In genomic region chr14:68928770-68929550, GRCh38 we compare ENCODE assay signal across 12 cellular contexts. TPM values are rescaled to one million over a fixed set of nuclear protein-coding genes. Genes with fewer than 3 reads are reported as not detected.
A peak's percentile ranks its signal among the peaks of the same experiment; 100 is the strongest.
DNase-seq lines count a peak whose midpoint lies in the region; ATAC-seq and TF ChIP-seq lines count a peak whose summit lies in the region.
"Had no signal": no experiment of that assay in that cellular context is flagged by ENCODE, and none has a peak within 500 bp of the region (broad histone marks: within the 10 kb centered on the region; RNA-seq: fewer than 3 reads in every experiment).

No MANE protein-coding gene starts in this region.

- H2BK15ac ChIP-seq in mesenchymal stem cell (ENCODE audit: low read depth, poor library complexity, severe bottlenecking) = peak overlapping the region; percentile 77

- H3K4me1 ChIP-seq in mesenchymal stem cell (ENCODE audit: control insufficient read depth, insufficient read depth, low read depth, low read length) (peaks cover 27% of the 10 kb centered on the region), thoracic aorta (ENCODE audit: control insufficient read depth in 1 of 2, low read depth in 2 of 2) (peaks cover 46 to 98% of the 10 kb centered on the region in 2 donors)

- H3K27me3 ChIP-seq in mesenchymal stem cell (ENCODE audit: control insufficient read depth in 1 of 2, insufficient read depth in 1 of 2, low read length in 2 of 2) (no peaks in the 10 kb centered on the region), thoracic aorta (replicated peaks; ENCODE audit: insufficient read depth) (no peaks in the 10 kb centered on the region)

- no peaks in the 10 kb centered on the region for H3K79me1 ChIP-seq in mesenchymal stem cell (replicated peaks; ENCODE audit: low read length, poor library complexity, severe bottlenecking)

- no peak overlapping the region for H3K14ac ChIP-seq in mesenchymal stem cell (ENCODE audit: low read length in 2 of 2)

- peak in 1 of 2 donors; percentile 18 for DNase-seq in activated T-cell treated with anti-CD3 and anti-CD28 coated beads, Interleukin-2, amount 50 U/mL, for 72 hours
- DNase-seq in activated T-cell treated with anti-CD3 and anti-CD28 coated beads for 4 hours (no peak), mesenchymal stem cell (no peak), thoracic aorta (ENCODE audit: low spot score) (no peak), AG08395 (ENCODE audit: low spot score) (no peak), hypothalamus (lab: John Stamatoyannopoulos, UW) (no peak)
- DNase-seq: activated CD4-positive, CD25-positive, alpha-beta regulatory T cell; NCI-H526 treated with DMSO at 0.1 percent for 48 hours; SHP77 treated with DMSO at 0.1 percent for 48 hours had no signal

- no peak overlapping the region for H2BK5ac ChIP-seq in mesenchymal stem cell (ENCODE audit: low read depth, low read length, poor library complexity, severe bottlenecking)

- H3K36me3 Mint-ChIP-seq in activated T-cell treated with anti-CD3 and anti-CD28 coated beads, Interleukin-2, amount 50 U/mL, for 72 hours (ENCODE audit: insufficient read depth in 2 of 2) = peaks cover 14 to 23% of the 10 kb centered on the region in 2 donors

- H3K4me3 ChIP-seq in mesenchymal stem cell (ENCODE audit: insufficient read depth in 1 of 2, low read depth in 1 of 2, low read length in 2 of 2) (no peak overlapping the region), thoracic aorta (peak overlapping the region; percentile 40)

- no peak for TF ChIP-seq CTCF in thoracic aorta (IDR thresholded peaks at IDR 0.05)

- peak overlapping the region in 1 of 2 experiments; percentile 15 for H2BK12ac ChIP-seq in mesenchymal stem cell (ENCODE audit: low read length in 2 of 2)

- WGBS in adipose tissue, 3 donors = 69 to 89% (median 72%) methylated on average over 18 to 22 of the region's 22 CpGs
- WGBS in mesenchymal stem cell = 81% methylated on average over 19 of the region's 22 CpGs

- H3K27ac ChIP-seq in adipose tissue (ENCODE audit: low read depth, low read length) (peak overlapping the region; percentile 24), mesenchymal stem cell (ENCODE audit: low read length, poor library complexity, severe bottlenecking) (no peak overlapping the region), thoracic aorta (peak overlapping the region; percentile 92 to 97)

- H2BK120ac ChIP-seq in mesenchymal stem cell (ENCODE audit: low read depth, low read length) = no peak overlapping the region

- H3K9ac ChIP-seq in mesenchymal stem cell (ENCODE audit: low read length) = no peak overlapping the region

- peaks cover 10 to 11% of the 10 kb centered on the region in 2 donors for H3K9me3 Mint-ChIP-seq in activated T-cell treated with anti-CD3 and anti-CD28 coated beads, Interleukin-2, amount 50 U/mL, for 72 hours

- H4K8ac ChIP-seq in mesenchymal stem cell (ENCODE audit: low read length) = peak overlapping the region; percentile 50

- H3K36me3 ChIP-seq in mesenchymal stem cell (ENCODE audit: control insufficient read depth in 1 of 2, insufficient read depth in 2 of 2, low read depth in 1 of 2, low read length in 2 of 2) (peaks cover 36 to 40% of the 10 kb centered on the region in 2 experiments), thoracic aorta (no peaks in the 10 kb centered on the region)

- H3K4me1 Mint-ChIP-seq in activated T-cell treated with anti-CD3 and anti-CD28 coated beads, Interleukin-2, amount 50 U/mL, for 72 hours (ENCODE audit: low read depth) = peaks cover 45% of the 10 kb centered on the region

- peak overlapping the region; percentile 62 for H4K91ac ChIP-seq in mesenchymal stem cell (ENCODE audit: low read length)

- H3K4ac ChIP-seq in mesenchymal stem cell (ENCODE audit: low read depth in 1 of 2, low read length in 2 of 2) = peak overlapping the region in 1 of 2 experiments; percentile 9

- ATAC-seq in activated T-cell treated with anti-CD3 and anti-CD28 coated beads, Interleukin-2, amount 50 U/mL, for 72 hours (replicated peaks in 1 of 2) = peak; percentile 45 to 57
- ATAC-seq in thoracic aorta (ENCODE audit: insufficient number of reproducible peaks, low FRiP score, low read depth) (no peak), HG03039 (IDR thresholded peaks at IDR 0.05; ENCODE audit: unreplicated experiment) (no peak)

- H3K18ac ChIP-seq in mesenchymal stem cell (ENCODE audit: low read depth in 1 of 2, low read length in 2 of 2) = peak overlapping the region; percentile 3 to 42

- H3K27ac Mint-ChIP-seq in activated T-cell treated with anti-CD3 and anti-CD28 coated beads, Interleukin-2, amount 50 U/mL, for 72 hours = peak overlapping the region; percentile 52

- H3K23ac ChIP-seq in mesenchymal stem cell (ENCODE audit: low read length in 2 of 2) = no peak overlapping the region

- no peaks in the 10 kb centered on the region for H3K27me3 Mint-ChIP-seq in activated T-cell treated with anti-CD3 and anti-CD28 coated beads, Interleukin-2, amount 50 U/mL, for 72 hours (ENCODE audit: low read depth)

- H3K9me3 ChIP-seq in mesenchymal stem cell (ENCODE audit: control insufficient read depth, low read length) (peaks cover 6% of the 10 kb centered on the region), thoracic aorta (no peaks in the 10 kb centered on the region)

- no peak overlapping the region for H2AFZ ChIP-seq in mesenchymal stem cell (ENCODE audit: low read depth, low read length)

- H3K4me2 ChIP-seq in mesenchymal stem cell (ENCODE audit: low read length, poor library complexity, severe bottlenecking) = no peak overlapping the region

- peak overlapping the region; percentile 68 to 74 for H3K4me3 Mint-ChIP-seq in activated T-cell treated with anti-CD3 and anti-CD28 coated beads, Interleukin-2, amount 50 U/mL, for 72 hours
- H3K4me3 Mint-ChIP-seq: neural crest cell had no signal

- no peak overlapping the region for H2AK5ac ChIP-seq in mesenchymal stem cell (ENCODE audit: low read length, severe bottlenecking)

RNA-seq across cellular contexts. Expression of gene ACTN1, which starts 50.1 kb away (rescaled TPM):
- total RNA-seq in activated T-cell treated with anti-CD3 and anti-CD28 coated beads, Interleukin-2, amount 50 U/mL, for 72 hours = 10 to 100 TPM; 42.6 to 50.7 TPM
- polyA plus RNA-seq in adipose tissue = 100 to 1,000 TPM in 1 of 3 donors, 10 to 100 TPM in 2; 36.7 to 179 (median 50.7) TPM
- 359 TPM for polyA plus RNA-seq in mesenchymal stem cell (2013, experiment 1 of 2)
- 344 TPM for polyA plus RNA-seq in mesenchymal stem cell (2013, experiment 2 of 2)
- total RNA-seq in thoracic aorta = 1,000 to 10,000 TPM; 1,201 to 1,291 TPM

Comparison
In these comparisons a context has a peak if more than half of its experiments do, and no peak if none do; other contexts are left out.
1. ATAC-seq: peak in activated T-cell treated with anti-CD3 and anti-CD28 coated beads, Interleukin-2, amount 50 U/mL, for 72 hours (2 of 2); none in thoracic aorta (single experiment) and HG03039 (single experiment).
2. RNA of gene ACTN1, which starts 50.1 kb away (total RNA-seq): 1,201 to 1,291 TPM in thoracic aorta; 42.6 to 50.7 TPM in activated T-cell treated with anti-CD3 and anti-CD28 coated beads, Interleukin-2, amount 50 U/mL, for 72 hours; every median in the first group is over 10 times any median in the second.